ENCODE assay signal across 8 cellular contexts in genomic region chr19:3154957-3155736, GRCh38. TPM values are rescaled to one million over a fixed set of nuclear protein-coding genes. Genes with fewer than 3 reads are reported as not detected.
DNase-seq lines count a peak whose midpoint lies in the region; ATAC-seq, FAIRE-seq and TF ChIP-seq lines count a peak whose summit lies in the region.

No MANE protein-coding gene starts in this region.

- H3K27ac ChIP-seq in astrocyte (ENCODE audit: low read depth, low read length) (peak overlapping the region; percentile 86), layer of hippocampus (ENCODE audit: low read depth, low read length) (peak overlapping the region; percentile 46)

- FAIRE-seq in astrocyte (lab: Jason Lieb, UNC), result peak; percentile 50

- no peaks in the 10 kb centered on the region for H3K9me3 ChIP-seq in astrocyte (ENCODE audit: insufficient read depth, low read depth, low read length)

- H3K4me1 Mint-ChIP-seq in astrocyte (ENCODE audit: low read depth, unreplicated experiment), result peaks cover 5% of the 10 kb centered on the region

- H3K36me3 Mint-ChIP-seq in astrocyte (ENCODE audit: low read depth, unreplicated experiment), result peaks cover 2% of the 10 kb centered on the region

- peak; percentile 77 for DNase-seq in T-helper 9 cell
- peak; percentile 99 for DNase-seq in astrocyte (ENCODE audit: low read depth)
- DNase-seq in stimulated activated CD8-positive, alpha-beta memory T cell treated with anti-CD3 and anti-CD28 coated beads, Interleukin-15, amount 100 ng/mL, for 1 hour (ENCODE audit: low read depth), result peak; percentile 53
- DNase-seq in NK-92 (lab: John Stamatoyannopoulos, UW; ENCODE audit: unreplicated experiment), result no peak
- no peak for DNase-seq in NCI-H187 treated with DMSO at 0.1 percent for 48 hours (lab: John Stamatoyannopoulos, UW)

- peaks cover 9% of the 10 kb centered on the region for H3K4me1 ChIP-seq in astrocyte (ENCODE audit: insufficient read depth, low read length)

- peak overlapping the region; percentile 66 for H3K4me2 ChIP-seq in astrocyte (ENCODE audit: low read length)

- peaks cover 11% of the 10 kb centered on the region for H3K27me3 Mint-ChIP-seq in astrocyte (ENCODE audit: low read depth, unreplicated experiment)

- H3K79me2 ChIP-seq in astrocyte (ENCODE audit: insufficient read depth, low read length), result no peaks in the 10 kb centered on the region

- H4K20me1 ChIP-seq in astrocyte (ENCODE audit: insufficient read depth, low read length), result no peaks in the 10 kb centered on the region

- H3K36me3 ChIP-seq in astrocyte (ENCODE audit: insufficient read depth, low read length), result no peaks in the 10 kb centered on the region

- no peak for TF ChIP-seq CTCF in astrocyte (IDR thresholded peaks at IDR 0.05; ENCODE audit: insufficient read depth, low read depth, low read length)

- no peak overlapping the region for H3K4me3 Mint-ChIP-seq in astrocyte (ENCODE audit: unreplicated experiment)

- H3K9me3 Mint-ChIP-seq in astrocyte (ENCODE audit: unreplicated experiment), result peaks cover 7% of the 10 kb centered on the region

- H3K27me3 ChIP-seq in astrocyte (ENCODE audit: insufficient read depth, low read length) (no peaks in the 10 kb centered on the region), layer of hippocampus (ENCODE audit: control insufficient read depth, insufficient read depth, low read length) (no peaks in the 10 kb centered on the region)

- H2AFZ ChIP-seq in astrocyte (ENCODE audit: low read depth, low read length), result peak overlapping the region; percentile 70

- peak overlapping the region; percentile 69 for H3K9ac ChIP-seq in astrocyte (ENCODE audit: low read length)

- ATAC-seq in GM18508 (IDR thresholded peaks at IDR 0.05; ENCODE audit: insufficient read depth, unreplicated experiment), result peak; percentile 46
- peak; percentile 58 for ATAC-seq in HG03439 (IDR thresholded peaks at IDR 0.05; ENCODE audit: unreplicated experiment)

- H3K27ac Mint-ChIP-seq in astrocyte (ENCODE audit: unreplicated experiment), result peak overlapping the region; percentile 84

- peak overlapping the region; percentile 22 for H3K4me3 ChIP-seq in astrocyte (ENCODE audit: insufficient read depth, low read depth, low read length)

RNA-seq across cellular contexts. Expression of gene GNA15, which starts 19.3 kb away (rescaled TPM):
- not detected in 2 replicates for total RNA-seq in astrocyte

RNA-seq across cellular contexts. Expression of gene S1PR4, which starts 23.4 kb away (rescaled TPM):
- total RNA-seq in astrocyte, result not detected in 2 replicates

RNA-seq across cellular contexts. Expression of gene NCLN, which starts 30.6 kb away (rescaled TPM):
- 95.8 and 97.3 TPM in 2 replicates for total RNA-seq in astrocyte

Comparison
In these comparisons a context has a peak if more than half of its experiments do, and no peak if none do; other contexts are left out.
1. DNase-seq: peak in T-helper 9 cell (single experiment), astrocyte (single experiment) and stimulated activated CD8-positive, alpha-beta memory T cell treated with anti-CD3 and anti-CD28 coated beads, Interleukin-15, amount 100 ng/mL, for 1 hour (single experiment); none in NK-92 (single experiment) and NCI-H187 treated with DMSO at 0.1 percent for 48 hours (single experiment).